In the genomic region with DNA sequence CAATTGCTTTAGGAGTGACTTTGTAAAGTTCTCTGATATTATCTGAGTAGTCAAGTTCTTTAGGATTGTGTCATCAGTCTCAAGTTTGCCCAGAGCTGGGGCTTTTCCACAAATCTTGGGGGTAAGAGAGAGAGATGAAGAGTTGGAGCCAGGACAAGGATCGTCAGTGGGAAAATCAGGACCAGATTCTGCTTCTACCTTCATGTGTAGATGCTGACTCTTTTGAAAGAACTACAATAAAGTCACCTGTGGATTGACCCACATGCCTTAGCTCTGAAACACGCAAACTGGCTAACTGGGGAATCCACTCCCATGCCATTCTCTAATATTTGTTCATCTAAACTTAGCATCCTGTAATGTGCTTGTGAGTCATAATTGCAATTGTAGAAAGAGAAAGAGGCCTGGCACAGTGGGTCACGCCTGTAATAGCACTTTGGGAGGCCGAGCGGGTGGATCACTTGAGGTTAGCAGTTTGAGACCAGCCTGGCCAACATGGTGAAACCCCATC, we compare ENCODE assay signal across 14 cellular contexts. TPM values are rescaled to one million over a fixed set of nuclear protein-coding genes. Genes with fewer than 3 reads are reported as not detected.
DNase-seq lines count a peak whose midpoint lies in the region; ATAC-seq, FAIRE-seq and TF ChIP-seq lines count a peak whose summit lies in the region.
"Had no signal": no experiment of that assay in that cellular context is flagged by ENCODE, and none has a peak within 500 bp of the region (broad histone marks: within the 10 kb centered on the region; RNA-seq: fewer than 3 reads in every experiment).

No MANE protein-coding gene starts in this region.

- no peak for TF ChIP-seq CTCF in HepG2 (CRISPR knock-in tag; IDR thresholded peaks at IDR 0.05)
- no peak for TF ChIP-seq CTCF in right lobe of liver (IDR thresholded peaks at IDR 0.05)
- TF ChIP-seq CTCF in kidney epithelial cell (IDR thresholded peaks at IDR 0.05; ENCODE audit: insufficient read depth, low read length, poor library complexity, severe bottlenecking) = no peak
- no peak for TF ChIP-seq CTCF in upper lobe of left lung (IDR thresholded peaks at IDR 0.05)

- no peak overlapping the region for H3K4me2 ChIP-seq in HepG2 (ENCODE audit: low read depth, low read length)

- H2AFZ ChIP-seq in HepG2 (ENCODE audit: low read length) = no peak overlapping the region

- no TSS peak for BruUV-seq in HepG2 (replicated peaks; lab: Mats Ljungman, UMichigan)

- POLR2A ChIA-PET in HepG2 (lab: Yijun Ruan, JAX) = interaction anchor here (1.8 kb wide), 1 partner anchor 20 kb away, joined by 9 read pairs; a partner anchor contains a TSS
- POLR2A ChIA-PET in naive thymus-derived CD8-positive, alpha-beta T cell (lab: Charles Lee) = interaction anchor here (2.2 to 23.6 kb wide), 2 partner anchors 15 to 19 kb away, joined by 15 to 803 read pairs; a partner anchor contains a TSS

- peaks cover 11 to 51% (median 47%) of the 10 kb centered on the region in 4 donors for H3K4me1 Mint-ChIP-seq in naive thymus-derived CD8-positive, alpha-beta T cell

- TF ChIP-seq EP300 in HepG2 (IDR thresholded peaks at IDR 0.05; ENCODE audit: low read depth in 2 of 2, low read length in 2 of 2) (no peak), HepG2 (CRISPR knock-in tag; IDR thresholded peaks at IDR 0.05; ENCODE audit: borderline replicate concordance) (no peak), upper lobe of left lung (IDR thresholded peaks at IDR 0.05) (no peak)

- in situ Hi-C loops in HepG2 (cut with HindIII; ENCODE audit: extremely low pct_ligation_motif_present, low pct_unique_long_range_greater_than_20kb) = no loop called here

- no peak overlapping the region for H3K4me3 ChIP-seq in HepG2 (replicated peaks in 1 of 3; ENCODE audit: insufficient read depth in 1 of 3, low read depth in 2 of 3, low read length in 3 of 3)
- H3K4me3 ChIP-seq in right lobe of liver = no peak overlapping the region
- no peak overlapping the region for H3K4me3 ChIP-seq in kidney epithelial cell (ENCODE audit: low read depth, low read length)
- H3K4me3 ChIP-seq in upper lobe of left lung = no peak overlapping the region

- WGBS in HepG2 (ENCODE audit: low lambda C conversion rate) = 97% methylated on average over 5 of the region's 5 CpGs
- 92% methylated on average over 5 of the region's 5 CpGs for whole genome bisulfite sequencing in right lobe of liver (ENCODE audit: insufficient coverage, low coverage, low lambda C conversion rate, missing lambda C conversion rate)
- WGBS in upper lobe of left lung, 2 donors = 82 to 93% methylated on average over 5 of the region's 5 CpGs

- no peak overlapping the region for H3K4me3 Mint-ChIP-seq in naive thymus-derived CD8-positive, alpha-beta T cell
- H3K4me3 Mint-ChIP-seq: activated CD8-positive, alpha-beta T cell treated with anti-CD3 and anti-CD28 coated beads, Interleukin-2, amount 10 ng/mL, durations not matched to agents 7 days and 5 days; activated naive CD8-positive, alpha-beta T cell treated with anti-CD3 and anti-CD28 coated beads for 36 hours had no signal

- no peaks in the 10 kb centered on the region for H3K9me3 Mint-ChIP-seq in naive thymus-derived CD8-positive, alpha-beta T cell

- intact Hi-C loops in HepG2 (cut with micrococcal nuclease; ENCODE audit: unreplicated experiment) (no loop called here), right lobe of liver (cut with DNase I) (no loop called here)

- TF ChIP-seq RAD21 in HepG2 (CRISPR knock-in tag; IDR thresholded peaks at IDR 0.05) = no peak

- H3K4me1 ChIP-seq in HepG2 (ENCODE audit: insufficient read depth, low read length) = no peaks in the 10 kb centered on the region
- H3K4me1 ChIP-seq in right lobe of liver = peaks cover 0 to 6% (median 0%) of the 10 kb centered on the region in 4 donors
- peaks cover 0 to 9% (median 8%) of the 10 kb centered on the region in 4 donors for H3K4me1 ChIP-seq in upper lobe of left lung

- no peaks in the 10 kb centered on the region for H4K20me1 ChIP-seq in HepG2 (ENCODE audit: insufficient read depth, low read length)

- no peaks in the 10 kb centered on the region; a peak in 1 of 5 replicates for H3K36me3 ChIP-seq in HepG2 (replicated peaks in 1 of 2; ENCODE audit: control insufficient read depth in 1 of 2, insufficient read depth in 2 of 2, low read length in 2 of 2)
- H3K36me3 ChIP-seq in right lobe of liver = no peaks in the 10 kb centered on the region
- no peaks in the 10 kb centered on the region for H3K36me3 ChIP-seq in kidney epithelial cell (ENCODE audit: control insufficient read depth, insufficient read depth, low read length)
- H3K36me3 ChIP-seq in upper lobe of left lung = no peaks in the 10 kb centered on the region

- no peak for TF ChIP-seq POLR2A in HepG2 (IDR thresholded peaks at IDR 0.05; ENCODE audit: insufficient read depth in 1 of 2, low read depth in 2 of 2, low read length in 2 of 2)
- TF ChIP-seq POLR2A in right lobe of liver (IDR thresholded peaks at IDR 0.05) = no peak
- no peak for TF ChIP-seq POLR2A in upper lobe of left lung (IDR thresholded peaks at IDR 0.05)

- no peaks in the 10 kb centered on the region for H3K27me3 Mint-ChIP-seq in naive thymus-derived CD8-positive, alpha-beta T cell
- H3K27me3 Mint-ChIP-seq: activated naive CD8-positive, alpha-beta T cell treated with anti-CD3 and anti-CD28 coated beads for 36 hours had no signal

- DNase-seq in HepG2 (ENCODE audit: low spot score) (no peak), right lobe of liver (no peak), astrocyte of the hippocampus (ENCODE audit: low read depth, low spot score) (peak; percentile 61), kidney epithelial cell (ENCODE audit: low read depth) (peak; percentile 50), DMS153 (lab: John Stamatoyannopoulos, UW) (no peak), upper lobe of left lung (no peak)
- DNase-seq in naive thymus-derived CD8-positive, alpha-beta T cell = no peak
- DNase-seq: activated CD8-positive, alpha-beta T cell treated with anti-CD3 and anti-CD28 coated beads, Interleukin-2, amount 10 ng/mL, durations not matched to agents 7 days and 5 days; activated naive CD8-positive, alpha-beta T cell treated with anti-CD3 and anti-CD28 coated beads for 36 hours; GDM1; hippocampal formation; right cardiac atrium; T-helper 2 cell had no signal

- CTCF ChIA-PET in HepG2 (lab: Yijun Ruan, JAX; ENCODE audit: low intra/inter-chr PET ratio, low total read pairs) = no interaction called here

- peak overlapping the region in 5 of 10 donors; percentile 11 to 78 (median 34) for H3K27ac Mint-ChIP-seq in naive thymus-derived CD8-positive, alpha-beta T cell
- H3K27ac Mint-ChIP-seq: activated CD8-positive, alpha-beta T cell treated with anti-CD3 and anti-CD28 coated beads, Interleukin-2, amount 10 ng/mL, durations not matched to agents 7 days and 5 days; activated naive CD8-positive, alpha-beta T cell treated with anti-CD3 and anti-CD28 coated beads for 36 hours had no signal

- peaks cover 0 to 18% (median 14%) of the 10 kb centered on the region in 3 donors for H3K36me3 Mint-ChIP-seq in naive thymus-derived CD8-positive, alpha-beta T cell

- H3K27ac ChIP-seq in HepG2 (ENCODE audit: extremely low read length, insufficient read depth, low read length) (no peak overlapping the region), right lobe of liver (no peak overlapping the region), upper lobe of left lung (no peak overlapping the region)

- H3K9ac ChIP-seq in HepG2 (ENCODE audit: insufficient read depth, low read depth, low read length) = no peak overlapping the region

- no peak for ATAC-seq in HepG2
- no peak for ATAC-seq in right lobe of liver
- no peak for ATAC-seq in HG03097 (IDR thresholded peaks at IDR 0.05; ENCODE audit: low FRiP score, unreplicated experiment)
- no peak for ATAC-seq in upper lobe of left lung (ENCODE audit: low FRiP score in 2 of 2)
- ATAC-seq in naive thymus-derived CD8-positive, alpha-beta T cell = no peak
- ATAC-seq: activated CD8-positive, alpha-beta T cell treated with anti-CD3 and anti-CD28 coated beads, Interleukin-2, amount 10 ng/mL, durations not matched to agents 7 days and 5 days; right cardiac atrium had no signal

- peak; percentile 32 for FAIRE-seq in HepG2 (lab: Jason Lieb, UNC)

- H3K9me3 ChIP-seq in HepG2 (ENCODE audit: low read length) = no peaks in the 10 kb centered on the region
- H3K9me3 ChIP-seq in right lobe of liver = no peaks in the 10 kb centered on the region
- H3K9me3 ChIP-seq in upper lobe of left lung = no peaks in the 10 kb centered on the region

- H3K27me3 ChIP-seq in HepG2 (ENCODE audit: control insufficient read depth in 1 of 2, insufficient read depth in 2 of 2, low read length in 2 of 2) (no peaks in the 10 kb centered on the region), right lobe of liver (no peaks in the 10 kb centered on the region), kidney epithelial cell (ENCODE audit: control insufficient read depth, insufficient read depth, low read length) (no peaks in the 10 kb centered on the region), upper lobe of left lung (no peaks in the 10 kb centered on the region)

- H3K79me2 ChIP-seq in HepG2 (ENCODE audit: insufficient read depth, low read length) = no peaks in the 10 kb centered on the region

RNA-seq across cellular contexts. Expression of a gene that starts 15.6 kb away (rescaled TPM):
- total RNA-seq in HepG2 (2016; rRNA removed; fragmentation: Illumina TruSeq; extraction: Trizol) = 5.0 and 6.8 TPM in 2 replicates
- 1.6 and 1.9 TPM in 2 replicates for total RNA-seq in HepG2 (2016; cell fraction: cytosol; rRNA removed; fragmentation: Illumina TruSeq; extraction: Trizol; ENCODE audit: low read depth)
- 4.5 and 6.4 TPM in 2 replicates for total RNA-seq in HepG2 (2016; cell fraction: insoluble cytoplasmic fraction; rRNA removed; fragmentation: Illumina TruSeq; extraction: Trizol)
- 4.8 and 5.3 TPM in 2 replicates for total RNA-seq in HepG2 (2016; cell fraction: membrane; rRNA removed; fragmentation: Illumina TruSeq; extraction: Trizol)
- 4.9 and 6.1 TPM in 2 replicates for total RNA-seq in HepG2 (2016; cell fraction: nucleus; rRNA removed; fragmentation: Illumina TruSeq; extraction: Trizol)
- 11.1 and 13.5 TPM in 2 replicates for polyA plus RNA-seq in HepG2 (2011; rRNA removed)
- 9.5 and 11.4 TPM in 2 replicates for polyA plus RNA-seq in HepG2 (2011; cell fraction: cytosol; rRNA removed)
- polyA plus RNA-seq in HepG2 (2011; cell fraction: nucleus; rRNA removed) = 9.0 and 9.1 TPM in 2 replicates
- 7.3 and 7.8 TPM in 2 replicates for polyA plus RNA-seq in HepG2 (2012)
- 0.24 and 0.26 TPM in 2 replicates for polyA plus RNA-seq in HepG2 (2016; cell fraction: cytosol; fragmentation: Illumina TruSeq; extraction: Trizol; ENCODE audit: low read depth)
- polyA plus RNA-seq in HepG2 (2016; cell fraction: insoluble cytoplasmic fraction; fragmentation: Illumina TruSeq; extraction: Trizol; ENCODE audit: low read depth) = 5.3 and 6.6 TPM in 2 replicates
- polyA plus RNA-seq in HepG2 (2016; cell fraction: membrane; fragmentation: Illumina TruSeq; extraction: Trizol; ENCODE audit: low read depth) = 1.5 and 1.7 TPM in 2 replicates
- polyA plus RNA-seq in HepG2 (2016; cell fraction: nucleus; fragmentation: Illumina TruSeq; extraction: Trizol; ENCODE audit: insufficient read depth, low read depth) = 8.7 and 9.2 TPM in 2 replicates
- polyA minus RNA-seq in HepG2 (2011; rRNA and poly(A)+ RNA removed; ENCODE audit: low replicate concordance) = 16.6 and 32.3 TPM in 2 replicates
- 14.7 and 15.5 TPM in 2 replicates for polyA minus RNA-seq in HepG2 (2011; cell fraction: cytosol; rRNA and poly(A)+ RNA removed)
- polyA minus RNA-seq in HepG2 (2011; cell fraction: nucleus; rRNA and poly(A)+ RNA removed) = 14.7 and 18.9 TPM in 2 replicates
- 1 to 10 TPM; 4.3 to 6.0 (median 5.5) TPM for total RNA-seq in right lobe of liver
- 5.2 and 7.1 TPM in 2 replicates for total RNA-seq in kidney epithelial cell
- 10 to 100 TPM; 11.1 to 23.8 (median 14.9) TPM for total RNA-seq in upper lobe of left lung
- 10 to 100 TPM; 38.6 to 39.9 TPM for total RNA-seq in naive thymus-derived CD8-positive, alpha-beta T cell
- 1 to 10 TPM; 3.6 to 6.3 (median 4.2) TPM for polyA plus RNA-seq in naive thymus-derived CD8-positive, alpha-beta T cell

RNA-seq across cellular contexts. Expression of a gene that starts 20.3 kb away (rescaled TPM):
- total RNA-seq in HepG2 (2016; rRNA removed; fragmentation: Illumina TruSeq; extraction: Trizol) (36.1 and 43.2 TPM in 2 replicates), right lobe of liver (10 to 100 TPM in 2 of 6 experiments, 1 to 10 TPM in 4; 5.4 to 12.2 (median 6.3) TPM), kidney epithelial cell (55.2 and 57.0 TPM in 2 replicates), upper lobe of left lung (10 to 100 TPM; 14.3 to 34.7 (median 24.2) TPM)
- 13.4 and 14.0 TPM in 2 replicates for total RNA-seq in HepG2 (2016; cell fraction: cytosol; rRNA removed; fragmentation: Illumina TruSeq; extraction: Trizol; ENCODE audit: low read depth)
- 37.2 and 41.5 TPM in 2 replicates for total RNA-seq in HepG2 (2016; cell fraction: insoluble cytoplasmic fraction; rRNA removed; fragmentation: Illumina TruSeq; extraction: Trizol)
- total RNA-seq in HepG2 (2016; cell fraction: membrane; rRNA removed; fragmentation: Illumina TruSeq; extraction: Trizol) = 20.4 and 22.9 TPM in 2 replicates
- 17.5 and 20.0 TPM in 2 replicates for total RNA-seq in HepG2 (2016; cell fraction: nucleus; rRNA removed; fragmentation: Illumina TruSeq; extraction: Trizol)
- polyA plus RNA-seq in HepG2 (2011; rRNA removed) = 14.8 and 18.0 TPM in 2 replicates
- polyA plus RNA-seq in HepG2 (2011; cell fraction: cytosol; rRNA removed) = 14.9 and 15.6 TPM in 2 replicates
- 12.6 and 13.8 TPM in 2 replicates for polyA plus RNA-seq in HepG2 (2011; cell fraction: nucleus; rRNA removed)
- polyA plus RNA-seq in HepG2 (2012) = 12.0 and 15.3 TPM in 2 replicates
- polyA plus RNA-seq in HepG2 (2016; cell fraction: cytosol; fragmentation: Illumina TruSeq; extraction: Trizol; ENCODE audit: low read depth) = 5.2 and 5.5 TPM in 2 replicates
- 26.8 and 28.7 TPM in 2 replicates for polyA plus RNA-seq in HepG2 (2016; cell fraction: insoluble cytoplasmic fraction; fragmentation: Illumina TruSeq; extraction: Trizol; ENCODE audit: low read depth)
- polyA plus RNA-seq in HepG2 (2016; cell fraction: membrane; fragmentation: Illumina TruSeq; extraction: Trizol; ENCODE audit: low read depth) = 7.8 and 9.2 TPM in 2 replicates
- polyA plus RNA-seq in HepG2 (2016; cell fraction: nucleus; fragmentation: Illumina TruSeq; extraction: Trizol; ENCODE audit: insufficient read depth, low read depth) = 20.6 and 21.7 TPM in 2 replicates
- polyA minus RNA-seq in HepG2 (2011; rRNA and poly(A)+ RNA removed; ENCODE audit: low replicate concordance) = 10.7 and 14.8 TPM in 2 replicates
- polyA minus RNA-seq in HepG2 (2011; cell fraction: cytosol; rRNA and poly(A)+ RNA removed) = 8.2 and 9.3 TPM in 2 replicates
- polyA minus RNA-seq in HepG2 (2011; cell fraction: nucleus; rRNA and poly(A)+ RNA removed) = 7.6 and 7.7 TPM in 2 replicates
- total RNA-seq in naive thymus-derived CD8-positive, alpha-beta T cell = 10 to 100 TPM; 76.0 to 77.0 TPM
- polyA plus RNA-seq in naive thymus-derived CD8-positive, alpha-beta T cell = 100 to 1,000 TPM; 112 to 126 (median 125) TPM

RNA-seq across cellular contexts. Expression of a gene that starts 43.8 kb away (rescaled TPM):
- total RNA-seq in HepG2 (2016; rRNA removed; fragmentation: Illumina TruSeq; extraction: Trizol) (0.04 and 0.06 TPM in 2 replicates), right lobe of liver (under 1 TPM in 1 of 6 experiments, not detected in 5; 0.16 TPM), kidney epithelial cell (0.21 and 0.34 TPM in 2 replicates), upper lobe of left lung (1 to 10 TPM in 2 of 6 donors, under 1 TPM in 3, not detected in 1; 0.59 to 4.2 (median 0.76) TPM)
- total RNA-seq in HepG2 (2016; cell fraction: cytosol; rRNA removed; fragmentation: Illumina TruSeq; extraction: Trizol; ENCODE audit: low read depth) = 0.10 TPM in 1 of 2 replicates, not detected in the other
- total RNA-seq in HepG2 (2016; cell fraction: insoluble cytoplasmic fraction; rRNA removed; fragmentation: Illumina TruSeq; extraction: Trizol) = 0.04 TPM in 1 of 2 replicates, not detected in the other
- total RNA-seq in HepG2 (2016; cell fraction: membrane; rRNA removed; fragmentation: Illumina TruSeq; extraction: Trizol) = 0.10 TPM in 1 of 2 replicates, not detected in the other
- total RNA-seq in HepG2 (2016; cell fraction: nucleus; rRNA removed; fragmentation: Illumina TruSeq; extraction: Trizol) = not detected in 2 replicates
- 0.03 and 0.05 TPM in 2 replicates for polyA plus RNA-seq in HepG2 (2011; rRNA removed)
- 0.05 TPM in 2 replicates for polyA plus RNA-seq in HepG2 (2011; cell fraction: cytosol; rRNA removed)
- polyA plus RNA-seq in HepG2 (2011; cell fraction: nucleus; rRNA removed) = 0.08 TPM in 1 of 2 replicates, not detected in the other
- polyA plus RNA-seq in HepG2 (2012) = not detected in 2 replicates
- not detected in 2 replicates for polyA plus RNA-seq in HepG2 (2016; cell fraction: cytosol; fragmentation: Illumina TruSeq; extraction: Trizol; ENCODE audit: low read depth)
- polyA plus RNA-seq in HepG2 (2016; cell fraction: insoluble cytoplasmic fraction; fragmentation: Illumina TruSeq; extraction: Trizol; ENCODE audit: low read depth) = not detected in 2 replicates
- not detected in 2 replicates for polyA plus RNA-seq in HepG2 (2016; cell fraction: membrane; fragmentation: Illumina TruSeq; extraction: Trizol; ENCODE audit: low read depth)
- not detected in 2 replicates for polyA plus RNA-seq in HepG2 (2016; cell fraction: nucleus; fragmentation: Illumina TruSeq; extraction: Trizol; ENCODE audit: insufficient read depth, low read depth)
- polyA minus RNA-seq in HepG2 (2011; rRNA and poly(A)+ RNA removed; ENCODE audit: low replicate concordance) = not detected in 2 replicates
- not detected in 2 replicates for polyA minus RNA-seq in HepG2 (2011; cell fraction: cytosol; rRNA and poly(A)+ RNA removed)
- 0.12 TPM in 1 of 2 replicates, not detected in the other for polyA minus RNA-seq in HepG2 (2011; cell fraction: nucleus; rRNA and poly(A)+ RNA removed)
- under 1 TPM in 1 of 2 experiments, not detected in 1; 0.33 TPM for total RNA-seq in naive thymus-derived CD8-positive, alpha-beta T cell
- under 1 TPM in 1 of 3 donors, not detected in 2; 0.08 TPM for polyA plus RNA-seq in naive thymus-derived CD8-positive, alpha-beta T cell
- total RNA-seq: activated CD8-positive, alpha-beta T cell treated with anti-CD3 and anti-CD28 coated beads, Interleukin-2, amount 10 ng/mL, durations not matched to agents 7 days and 5 days had no signal

Comparison
In these comparisons a context has a peak if more than half of its experiments do, and no peak if none do; other contexts are left out.
1. DNase-seq: peak in astrocyte of the hippocampus (single experiment) and kidney epithelial cell (single experiment); none in HepG2 (single experiment), right lobe of liver (0 of 3), DMS153 (single experiment), upper lobe of left lung (0 of 2) and naive thymus-derived CD8-positive, alpha-beta T cell (0 of 10).